Comparison of ENCODE assay signal across 33 cellular contexts in the genomic region with DNA sequence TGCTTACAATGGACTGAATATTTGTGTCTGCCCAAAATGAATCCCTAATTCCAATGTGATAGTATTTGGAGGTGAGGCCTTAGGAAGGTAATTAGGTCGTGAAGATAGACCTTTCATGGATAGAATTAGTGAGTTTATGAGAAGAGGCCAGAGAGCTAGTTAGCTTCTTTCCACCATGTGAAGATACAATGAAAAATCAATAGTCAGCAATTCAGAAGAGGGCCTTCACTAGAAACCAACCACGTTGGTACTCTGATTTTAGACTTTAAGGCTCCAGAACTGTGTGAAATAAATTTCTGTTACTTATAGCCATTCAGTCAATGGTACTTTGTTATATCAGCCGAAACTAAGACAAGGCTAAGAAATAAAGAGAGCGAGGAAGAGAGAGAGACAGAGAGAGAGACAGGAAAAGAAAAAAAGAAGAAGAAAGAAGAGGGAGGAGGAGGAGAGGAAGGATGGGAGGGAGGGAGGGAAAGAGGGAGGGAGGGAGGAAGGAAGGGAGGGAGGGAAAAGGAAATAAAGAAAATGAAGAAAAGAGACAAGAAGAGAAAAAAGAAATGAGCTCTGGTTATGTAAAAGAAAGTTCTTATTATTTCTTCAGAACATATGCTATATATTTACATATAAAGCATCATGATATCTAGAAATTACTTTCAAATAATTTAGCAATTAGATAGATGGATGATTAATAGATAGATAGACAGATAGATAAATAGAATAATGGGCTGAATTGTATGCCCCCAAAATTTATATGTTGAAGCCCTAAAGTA.
"Had no signal": no experiment of that assay in that cellular context is flagged by ENCODE, and none has a peak within 500 bp of the region (broad histone marks: within the 10 kb centered on the region; RNA-seq: fewer than 3 reads in every experiment).

No MANE protein-coding gene starts in this region.

- H3K36me3 ChIP-seq: adrenal gland, brain microvascular endothelial cell, breast epithelium had no signal

- ATAC-seq: activated CD8-positive, alpha-beta T cell treated with anti-CD3 and anti-CD28 coated beads for 36 hours; activated naive CD4-positive, alpha-beta T cell treated with anti-CD3 and anti-CD28 coated beads, Interleukin-2, amount 50 U/mL, for 72 hours; activated T-cell treated with anti-CD3 and anti-CD28 coated beads, Interleukin-2, amount 50 U/mL, for 4 hours; activated T-cell treated with anti-CD3 and anti-CD28 coated beads, Interleukin-2, amount 50 U/mL, for 72 hours; activated T-helper 17 cell treated with anti-CD3 and anti-CD28 coated beads, Interleukin-2, amount 50 U/mL, for 72 hours; body of pancreas had no signal

- H3K9me3 ChIP-seq: adrenal gland, body of pancreas, breast epithelium had no signal

- DNase-seq: activated B cell treated with CpG ODN at 0.5 μM for 24 hours; activated CD4-positive, alpha-beta memory T cell treated with anti-CD3 and anti-CD28 coated beads for 36 hours; activated CD4-positive, alpha-beta T cell treated with anti-CD3 and anti-CD28 coated beads for 4 hours; activated CD4-positive, alpha-beta T cell treated with anti-CD3 and anti-CD28 coated beads, Interleukin-2, amount 10 ng/mL, durations not matched to agents 24 days and 14 days; activated CD4-positive, alpha-beta T cell treated with anti-CD3 and anti-CD28 coated beads, Interleukin-2, amount 50 U/mL, for 1 hour; activated CD4-positive, alpha-beta T cell treated with anti-CD3 and anti-CD28 coated beads, Interleukin-2, amount 50 U/mL, for 4 hours; activated CD4-positive, CD25-positive, alpha-beta regulatory T cell treated with anti-CD3 and anti-CD28 coated beads, Interleukin-2, amount 50 U/mL, for 72 hours; activated CD8-positive, alpha-beta memory T cell treated with anti-CD3 and anti-CD28 coated beads, Interleukin-2, amount 50 U/mL, for 4 hours; activated CD8-positive, alpha-beta T cell treated with anti-CD3 and anti-CD28 coated beads for 36 hours; activated effector memory CD4-positive, alpha-beta T cell treated with anti-CD3 and anti-CD28 coated beads, Interleukin-2, amount 50 U/mL, for 16 hours; activated gamma-delta T cell treated with Interleukin-2 at 50 U/mL for 16 hours; activated naive CD4-positive, alpha-beta T cell; activated naive CD4-positive, alpha-beta T cell treated with anti-CD3 and anti-CD28 coated beads for 36 hours; activated naive CD4-positive, alpha-beta T cell treated with anti-CD3 and anti-CD28 coated beads, Interleukin-2, amount 50 U/mL, for 16 hours; activated naive CD8-positive, alpha-beta T cell treated with anti-CD3 and anti-CD28 coated beads for 36 hours; activated T-cell treated with anti-CD3 and anti-CD28 coated beads for 4 hours; activated T-cell treated with anti-CD3 and anti-CD28 coated beads, Interleukin-2, amount 50 U/mL, for 1 hour; activated T-cell treated with anti-CD3 and anti-CD28 coated beads, Interleukin-2, amount 50 U/mL, for 4 hours; activated T-cell treated with anti-CD3 and anti-CD28 coated beads, Interleukin-2, amount 50 U/mL, for 72 hours; adrenal gland; amniotic stem cell; aorta; body of pancreas; brain microvascular endothelial cell; central memory CD4-positive, alpha-beta T cell; T-helper 2 cell; T-helper 9 cell had no signal

- FAIRE-seq: astrocyte, TTC549 had no signal

- H3K27me3 ChIP-seq: adrenal gland, body of pancreas, brain microvascular endothelial cell, breast epithelium had no signal

- H3K4me1 ChIP-seq: adrenal gland, body of pancreas, breast epithelium had no signal

- H3K4me3 ChIP-seq: adrenal gland, body of pancreas, breast epithelium had no signal

- H3K27ac ChIP-seq: adrenal gland, body of pancreas, brain microvascular endothelial cell, breast epithelium, VCaP had no signal
